In the genomic region with DNA sequence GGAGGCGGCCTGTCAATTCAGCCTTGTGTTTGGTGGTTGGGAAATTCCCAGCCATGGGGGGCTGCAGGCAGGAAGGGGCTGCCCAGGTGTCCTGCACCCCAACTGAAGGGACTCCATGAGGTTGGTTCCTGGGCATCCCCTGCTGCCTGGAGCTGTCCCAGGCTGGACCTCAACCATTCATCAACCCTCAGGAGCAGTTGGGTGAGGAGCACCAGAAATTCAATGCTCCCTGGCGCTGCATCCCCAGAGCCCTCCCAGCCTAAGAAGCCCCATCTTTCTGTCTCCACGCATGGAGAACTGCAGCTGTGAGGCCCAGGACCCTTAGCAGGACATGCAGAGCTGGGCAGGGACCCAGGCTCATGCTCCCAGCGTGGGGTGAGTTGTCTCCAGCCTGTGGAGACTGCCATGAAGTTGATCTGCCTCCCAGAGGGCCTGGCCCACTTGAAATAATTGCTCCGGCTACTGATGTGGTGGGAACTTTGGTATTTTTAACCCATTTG, we compare ENCODE assay signal across 11 cellular contexts. TPM values are rescaled to one million over a fixed set of nuclear protein-coding genes. Genes with fewer than 3 reads are reported as not detected.
A peak's percentile ranks its signal among the peaks of the same experiment; 100 is the strongest.
DNase-seq lines count a peak whose midpoint lies in the region; ATAC-seq and TF ChIP-seq lines count a peak whose summit lies in the region.
"Had no signal": no experiment of that assay in that cellular context is flagged by ENCODE, and none has a peak within 500 bp of the region (broad histone marks: within the 10 kb centered on the region; RNA-seq: fewer than 3 reads in every experiment).

No MANE protein-coding gene starts in this region.

- no peak overlapping the region for H3K27ac ChIP-seq in ACC112 (ENCODE audit: low read depth, low read length)
- peak overlapping the region; percentile 84 for H3K27ac ChIP-seq in duodenal mucosa (ENCODE audit: low read depth, low read length)

- peaks cover 5% of the 10 kb centered on the region for H3K36me3 Mint-ChIP-seq in neural crest cell (ENCODE audit: low read depth)

- H3K79me2 ChIP-seq in ACC112 (ENCODE audit: control insufficient read depth, insufficient read depth, low read length, unreplicated experiment), result peaks cover 4% of the 10 kb centered on the region
- peaks cover 12% of the 10 kb centered on the region; the same call in 1 of the 2 replicates for H3K79me2 ChIP-seq in Loucy (ENCODE audit: insufficient read depth, low read length)

- H3K4me1 ChIP-seq in ACC112 (ENCODE audit: control insufficient read depth, insufficient read depth, low read length, unreplicated experiment) (peaks cover 35% of the 10 kb centered on the region), Loucy (ENCODE audit: insufficient read depth, low read length, poor library complexity, severe bottlenecking) (peaks cover 13% of the 10 kb centered on the region), duodenal mucosa (ENCODE audit: control insufficient read depth in 1 of 2, insufficient read depth in 2 of 2, low read length in 2 of 2) (peaks cover 29 to 31% of the 10 kb centered on the region in 2 donors)

- no peaks in the 10 kb centered on the region for H3K9me3 ChIP-seq in Loucy (ENCODE audit: insufficient read depth, low read depth, low read length)
- H3K9me3 ChIP-seq in duodenal mucosa (ENCODE audit: control insufficient read depth in 1 of 2, low read length in 2 of 2), result no peaks in the 10 kb centered on the region

- H3K4me2 ChIP-seq in Loucy (ENCODE audit: low read depth, low read length, poor library complexity, severe bottlenecking), result peak overlapping the region; percentile 93

- peaks cover 4% of the 10 kb centered on the region; the same call in 1 of the 2 replicates for H3F3A ChIP-seq in Loucy (ENCODE audit: low read depth)

- H2AFZ ChIP-seq in ACC112 (ENCODE audit: low read length, unreplicated experiment), result no peak overlapping the region
- no peak overlapping the region for H2AFZ ChIP-seq in Loucy (ENCODE audit: low read length)

- H3K27ac Mint-ChIP-seq in neural crest cell (ENCODE audit: unreplicated experiment), result peak overlapping the region; percentile 97

- H3K27me3 ChIP-seq in ACC112 (ENCODE audit: insufficient read depth, low read length), result no peaks in the 10 kb centered on the region
- H3K27me3 ChIP-seq in Loucy (ENCODE audit: insufficient read depth, low read length, poor library complexity, severe bottlenecking), result no peaks in the 10 kb centered on the region
- H3K27me3 ChIP-seq in duodenal mucosa (ENCODE audit: control insufficient read depth in 1 of 2, insufficient read depth in 2 of 2, low read length in 2 of 2), result no peaks in the 10 kb centered on the region

- no peak for DNase-seq in neural crest cell (ENCODE audit: low read depth, low spot score)
- DNase-seq in CD1c-positive myeloid dendritic cell (ENCODE audit: extremely low spot score), result no peak
- no peak for DNase-seq in NAMALWA (ENCODE audit: low spot score)
- DNase-seq: activated naive CD4-positive, alpha-beta T cell; DMS 273 treated with DMSO at 0.1 percent for 48 hours; NCI-H226 had no signal

- no peaks in the 10 kb centered on the region for H3K9me3 Mint-ChIP-seq in neural crest cell

- peak overlapping the region; percentile 49 for H3K4me3 Mint-ChIP-seq in neural crest cell

- peaks cover 69% of the 10 kb centered on the region for H3K4me1 Mint-ChIP-seq in neural crest cell

- H3K4me3 ChIP-seq in ACC112 (ENCODE audit: low read depth, low read length) (peak overlapping the region; percentile 74), Loucy (ENCODE audit: low read length, poor library complexity, severe bottlenecking) (peak overlapping the region; percentile 90), duodenal mucosa (ENCODE audit: low read depth in 1 of 2, low read length in 2 of 2) (peak overlapping the region; percentile 51 to 60)

- H3K36me3 ChIP-seq in ACC112 (ENCODE audit: insufficient read depth, low read length), result peaks cover 10% of the 10 kb centered on the region
- peaks cover 35% of the 10 kb centered on the region; the same call in 1 of the 2 replicates for H3K36me3 ChIP-seq in Loucy (ENCODE audit: insufficient read depth, low read length)
- H3K36me3 ChIP-seq in duodenal mucosa (ENCODE audit: control insufficient read depth in 1 of 2, insufficient read depth in 2 of 2, low read length in 2 of 2), result peaks cover 18 to 22% of the 10 kb centered on the region in 2 donors

- H3K27me3 Mint-ChIP-seq in neural crest cell (ENCODE audit: low read depth), result peaks cover 3% of the 10 kb centered on the region

- H3K9me2 ChIP-seq in Loucy (replicated peaks; ENCODE audit: low read depth, low read length), result no peaks in the 10 kb centered on the region

- peaks cover 9% of the 10 kb centered on the region for H4K20me1 ChIP-seq in Loucy (ENCODE audit: insufficient read depth, low read length, poor library complexity, severe bottlenecking)

- TF ChIP-seq CTCF in Loucy (conservative IDR thresholded peaks at IDR 0.05; ENCODE audit: low read length) (no peak), neural crest cell (conservative IDR thresholded peaks at IDR 0.05) (no peak)

- no peak for ATAC-seq in HG03039 (IDR thresholded peaks at IDR 0.05; ENCODE audit: unreplicated experiment)
- ATAC-seq in GM21825 (IDR thresholded peaks at IDR 0.05; ENCODE audit: unreplicated experiment), result no peak

- H3K9ac ChIP-seq in Loucy (ENCODE audit: low read depth, low read length, poor library complexity, severe bottlenecking), result peak overlapping the region; percentile 86
- H3K9ac ChIP-seq in duodenal mucosa (ENCODE audit: low read depth in 1 of 2, low read length in 2 of 2), result peak overlapping the region; percentile 71 to 80

RNA-seq across cellular contexts. Expression of gene SEMA3B, which starts 8.0 kb away (rescaled TPM):
- 2.3 and 2.9 TPM in 2 replicates for total RNA-seq in neural crest cell

RNA-seq across cellular contexts. Expression of gene LSMEM2, which starts 17.9 kb away (rescaled TPM):
- total RNA-seq in neural crest cell, result not detected in 2 replicates

RNA-seq across cellular contexts. Expression of gene GNAI2, which starts 25.0 kb away (rescaled TPM):
- total RNA-seq in neural crest cell, result 176 and 190 TPM in 2 replicates

RNA-seq across cellular contexts. Expression of gene IFRD2, which starts 31.2 kb away (rescaled TPM):
- 69.2 and 77.1 TPM in 2 replicates for total RNA-seq in neural crest cell

RNA-seq across cellular contexts. Expression of gene HYAL3, which starts 38.2 kb away (rescaled TPM):
- 2.9 and 4.4 TPM in 2 replicates for total RNA-seq in neural crest cell
